In genomic region chr11:59475176-59475575, GRCh38 we compare ENCODE assay signal across 8 cellular contexts. TPM values are rescaled to one million over a fixed set of nuclear protein-coding genes. Genes with fewer than 3 reads are reported as not detected.
"Had no signal": no experiment of that assay in that cellular context is flagged by ENCODE, and none has a peak within 500 bp of the region (broad histone marks: within the 10 kb centered on the region; RNA-seq: fewer than 3 reads in every experiment).

No MANE protein-coding gene starts in this region.

- H3K27ac ChIP-seq: HL-60 had no signal

- DNase-seq: IMR-90, KBM-7 had no signal

- H3K9me3 Mint-ChIP-seq: IgD-negative memory B cell had no signal

- ATAC-seq: HepG2, K562 had no signal

- H3K27me3 Mint-ChIP-seq: IgD-negative memory B cell had no signal

- H3K4me3 Mint-ChIP-seq: IgD-negative memory B cell had no signal

- H3K4me3 ChIP-seq: K562 had no signal

- H3K27ac Mint-ChIP-seq: IgD-negative memory B cell had no signal

- H3K36me3 Mint-ChIP-seq: IgD-negative memory B cell had no signal

RNA-seq across cellular contexts. Expression of gene OR4D10, which starts 2.1 kb away (rescaled TPM):
- total RNA-seq: HepG2, HT-29, HT1080, IMR-90, K562 had no signal

RNA-seq across cellular contexts. Expression of gene OR4D6, which starts 18.4 kb away (rescaled TPM):
- total RNA-seq: HepG2, HT-29, HT1080, IMR-90, K562 had no signal

RNA-seq across cellular contexts. Expression of gene OR4D11, which starts 28.2 kb away (rescaled TPM):
- total RNA-seq: HepG2, HT-29, HT1080, IMR-90, K562 had no signal

RNA-seq across cellular contexts. Expression of gene OR4D9, which starts 36.2 kb away (rescaled TPM):
- total RNA-seq: HepG2, HT-29, HT1080, IMR-90, K562 had no signal

RNA-seq across cellular contexts. Expression of gene OR5A1, which starts 38.9 kb away (rescaled TPM):
- total RNA-seq: HepG2, HT-29, HT1080, IMR-90, K562 had no signal
